9 cellular contexts compared by ENCODE assay signal in the genomic region with DNA sequence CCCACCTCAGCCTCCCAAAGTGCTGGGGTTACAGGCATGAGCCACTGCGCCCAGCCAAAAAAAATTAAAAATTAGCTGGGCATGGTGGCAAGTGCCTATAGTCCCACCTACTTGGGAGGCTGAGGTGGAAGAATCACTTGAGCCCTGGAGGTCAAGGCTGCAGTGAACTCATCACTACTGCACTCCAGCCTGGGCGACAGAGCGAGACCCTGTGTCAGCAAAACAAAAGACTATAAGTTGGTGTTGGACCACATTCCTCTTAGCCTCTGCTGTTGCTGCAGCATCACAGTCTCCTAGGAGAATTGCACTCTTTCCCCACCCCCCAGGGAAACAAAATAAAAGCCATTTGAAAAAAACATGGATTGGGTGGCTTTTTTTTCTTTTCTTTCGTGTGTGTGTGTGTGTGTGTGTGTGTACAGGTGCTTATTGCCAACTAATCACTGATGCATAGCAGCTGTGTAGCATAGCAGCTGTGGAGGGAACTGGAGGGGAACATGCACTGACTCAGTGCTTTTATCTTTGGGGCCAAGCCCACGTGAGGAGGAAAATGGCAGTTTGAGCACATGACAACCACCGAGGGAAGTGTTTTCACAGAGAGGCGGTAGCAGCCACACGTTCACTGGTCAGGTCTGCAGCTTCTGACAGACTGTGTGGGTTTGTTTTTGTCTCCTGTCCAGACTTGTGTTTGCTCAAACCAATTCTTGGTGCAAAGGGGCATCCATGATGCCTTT. TPM values are rescaled to one million over a fixed set of nuclear protein-coding genes. Genes with fewer than 3 reads are reported as not detected.
A peak's percentile ranks its signal among the peaks of the same experiment; 100 is the strongest.
DNase-seq lines count a peak whose midpoint lies in the region; ATAC-seq lines count a peak whose summit lies in the region.
"Had no signal": no experiment of that assay in that cellular context is flagged by ENCODE, and none has a peak within 500 bp of the region (broad histone marks: within the 10 kb centered on the region; RNA-seq: fewer than 3 reads in every experiment).

No MANE protein-coding gene starts in this region.

- H3K27ac Mint-ChIP-seq in immature natural killer cell = peak overlapping the region in 1 of 6 donors; percentile 31
- no peak overlapping the region for H3K27ac Mint-ChIP-seq in activated naive CD4-positive, alpha-beta T cell treated with anti-CD3 and anti-CD28 coated beads, Interleukin-2, amount 50 U/mL, for 72 hours

- peaks cover 1 to 6% (median 5%) of the 10 kb centered on the region in 3 donors for H3K36me3 Mint-ChIP-seq in immature natural killer cell
- H3K36me3 Mint-ChIP-seq in activated naive CD4-positive, alpha-beta T cell treated with anti-CD3 and anti-CD28 coated beads, Interleukin-2, amount 50 U/mL, for 72 hours = no peaks in the 10 kb centered on the region

- H3K27me3 Mint-ChIP-seq in immature natural killer cell (ENCODE audit: low read depth in 3 of 3) = peaks cover 0 to 2% (median 0%) of the 10 kb centered on the region in 3 donors

- no peak overlapping the region for H3K4me3 Mint-ChIP-seq in immature natural killer cell

- peak; percentile 58 for ATAC-seq in GM21360 (IDR thresholded peaks at IDR 0.05; ENCODE audit: unreplicated experiment)
- no peak for ATAC-seq in activated naive CD4-positive, alpha-beta T cell treated with anti-CD3 and anti-CD28 coated beads, Interleukin-2, amount 50 U/mL, for 72 hours

- H3K4me1 Mint-ChIP-seq in immature natural killer cell = no peaks in the 10 kb centered on the region

- DNase-seq in Ammon's horn (ENCODE audit: low spot score) (peak; percentile 12), LHCN-M2 (ENCODE audit: low read depth) (peak; percentile 83), amniotic epithelial cell (ENCODE audit: low read depth) (peak; percentile 5), immature natural killer cell (no peak), cerebellar nuclear complex (lab: John Stamatoyannopoulos, UW) (no peak)
- no peak for DNase-seq in activated naive CD4-positive, alpha-beta T cell treated with anti-CD3 and anti-CD28 coated beads, Interleukin-2, amount 50 U/mL, for 72 hours (ENCODE audit: low spot score in 2 of 2)
- no peak for DNase-seq in activated CD8-positive, alpha-beta memory T cell treated with anti-CD3 and anti-CD28 coated beads, Interleukin-2, amount 50 U/mL, for 4 hours
- DNase-seq: Right ventricle myocardium superior had no signal

- no peaks in the 10 kb centered on the region for H3K9me3 Mint-ChIP-seq in immature natural killer cell
- no peaks in the 10 kb centered on the region for H3K9me3 Mint-ChIP-seq in activated naive CD4-positive, alpha-beta T cell treated with anti-CD3 and anti-CD28 coated beads, Interleukin-2, amount 50 U/mL, for 72 hours

RNA-seq across cellular contexts. Expression of a gene that starts 27.5 kb away (rescaled TPM):
- 0.57 and 0.77 TPM in 2 replicates for total RNA-seq in LHCN-M2 (2014; rRNA removed)
- 1.4 TPM for polyA plus RNA-seq in LHCN-M2 (2012)
- 1 to 10 TPM; 3.6 to 8.7 (median 6.1) TPM for polyA plus RNA-seq in immature natural killer cell
- 10 to 100 TPM; 10.5 to 14.6 TPM for total RNA-seq in activated naive CD4-positive, alpha-beta T cell treated with anti-CD3 and anti-CD28 coated beads, Interleukin-2, amount 50 U/mL, for 72 hours

RNA-seq across cellular contexts. Expression of a gene that starts 32.9 kb away (rescaled TPM):
- not detected in 2 replicates for total RNA-seq in LHCN-M2 (2014; rRNA removed)
- polyA plus RNA-seq in LHCN-M2 (2012) = 0.07 TPM
- under 1 TPM in 1 of 3 donors, not detected in 2; 0.06 TPM for polyA plus RNA-seq in immature natural killer cell
- total RNA-seq in activated naive CD4-positive, alpha-beta T cell treated with anti-CD3 and anti-CD28 coated beads, Interleukin-2, amount 50 U/mL, for 72 hours = under 1 TPM; 0.16 to 0.99 TPM

Comparison
In these comparisons a context has a peak if more than half of its experiments do, and no peak if none do; other contexts are left out.
1. DNase-seq: peak in Ammon's horn (single experiment), LHCN-M2 (single experiment) and amniotic epithelial cell (single experiment); none in immature natural killer cell (0 of 3), cerebellar nuclear complex (0 of 2), activated naive CD4-positive, alpha-beta T cell treated with anti-CD3 and anti-CD28 coated beads, Interleukin-2, amount 50 U/mL, for 72 hours (0 of 2) and activated CD8-positive, alpha-beta memory T cell treated with anti-CD3 and anti-CD28 coated beads, Interleukin-2, amount 50 U/mL, for 4 hours (single experiment).